Comparison of ENCODE assay signal across 8 cellular contexts in genomic region chr10:119542357-119542989, GRCh38. TPM values are rescaled to one million over a fixed set of nuclear protein-coding genes. Genes with fewer than 3 reads are reported as not detected.
DNase-seq lines count a peak whose midpoint lies in the region; ATAC-seq, FAIRE-seq and TF ChIP-seq lines count a peak whose summit lies in the region.

Gene RGS10, minus strand, starts transcription at chr10:119542719. Its CDS starts 81 bp downstream, at chr10:119542638.

- peaks cover 37 to 50% (median 47%) of the 10 kb centered on the region in 3 donors for H3K4me1 Mint-ChIP-seq in T-cell

- peak within 1 kb of the TSS; percentile 83 to 92 (median 89) for H3K4me3 Mint-ChIP-seq in T-cell

- TF ChIP-seq POLR2A in gastrocnemius medialis (IDR thresholded peaks at IDR 0.05), result peak; percentile 69 to 77

- H3K4me1 ChIP-seq in hepatocyte (ENCODE audit: insufficient read depth) (peaks cover 18% of the 10 kb centered on the region), gastrocnemius medialis (peaks cover 0 to 7% of the 10 kb centered on the region in 2 donors)

- H3K27me3 ChIP-seq in hepatocyte, result peaks cover 52% of the 10 kb centered on the region
- H3K27me3 ChIP-seq in gastrocnemius medialis, result peaks cover 0 to 15% (median 10%) of the 10 kb centered on the region in 3 donors

- H3K9me2 ChIP-seq in hepatocyte (replicated peaks; ENCODE audit: insufficient read depth), result no peaks in the 10 kb centered on the region

- CTCF ChIA-PET in T-cell (lab: Charles Lee), result interaction anchor here (0.6 to 2.5 kb wide), 11 partner anchors 12 to 343 kb away, joined by 3 to 12 read pairs (median 4); no protein-coding TSS in a partner anchor

- H3K27me3 Mint-ChIP-seq in T-cell, result peaks cover 0 to 3% of the 10 kb centered on the region in 2 donors

- POLR2A ChIA-PET in T-cell (lab: Charles Lee), result interaction anchor here (0.5 to 1.0 kb wide), 2 partner anchors 53 to 96 kb away, joined by 3 to 5 read pairs; no protein-coding TSS in a partner anchor

- 0 to 1% (median 1%) methylated on average over 20 to 75 of the region's 77 CpGs for WGBS in adipose tissue, 3 donors
- WGBS in hepatocyte (ENCODE audit: low lambda C conversion rate, missing lambda C conversion rate), result 0% methylated on average over 13 of the region's 77 CpGs

- no peak for FAIRE-seq in HTR-8/SVneo (lab: Jason Lieb, UNC)

- in situ Hi-C loops in Caki2 (cut with HindIII; ENCODE audit: low pct_unique_long_range_greater_than_20kb, low sequenced_read_pairs) (no loop called here), gastrocnemius medialis (cut with MboI; ENCODE audit: low sequenced_read_pairs in 4 of 4) (no loop called here)

- no peaks in the 10 kb centered on the region for H3K9me3 ChIP-seq in hepatocyte (ENCODE audit: low read depth)
- no peaks in the 10 kb centered on the region for H3K9me3 ChIP-seq in gastrocnemius medialis

- H3K36me3 Mint-ChIP-seq in T-cell, result no peaks in the 10 kb centered on the region

- H3K4me3 ChIP-seq in hepatocyte (peak within 1 kb of the TSS; percentile 67), gastrocnemius medialis (peak within 1 kb of the TSS; percentile 57 to 65 (median 62))

- peak within 1 kb of the TSS; percentile 96 to 98 for H3K27ac Mint-ChIP-seq in T-cell

- H3K9me3 Mint-ChIP-seq in T-cell, result no peaks in the 10 kb centered on the region

- TF ChIP-seq CTCF in hepatocyte (IDR thresholded peaks at IDR 0.05; ENCODE audit: poor library complexity) (no peak), gastrocnemius medialis (IDR thresholded peaks at IDR 0.05 in 4 of 5, conservative IDR thresholded peaks at IDR 0.05 in 1 of 5) (no peak)

- H3K36me3 ChIP-seq in hepatocyte (replicated peaks; ENCODE audit: insufficient read depth, low read depth) (no peaks in the 10 kb centered on the region), gastrocnemius medialis (no peaks in the 10 kb centered on the region)

- ATAC-seq in GM21367 (IDR thresholded peaks at IDR 0.05; ENCODE audit: unreplicated experiment), result peak; percentile 73
- ATAC-seq in T-cell (replicated peaks in 1 of 4), result peak; percentile 81 to 85 (median 82)
- peak; percentile 64 to 83 for ATAC-seq in gastrocnemius medialis

- DNase-seq in Caki2 (ENCODE audit: low read depth), result peak; percentile 79
- DNase-seq in HTR-8/SVneo (ENCODE audit: insufficient read length, low spot score), result peak; percentile 54
- DNase-seq in T-cell, result peak; percentile 53 to 89 (median 72)
- DNase-seq in hepatocyte (ENCODE audit: low spot score), result peak; percentile 59
- DNase-seq in gastrocnemius medialis, result peak; percentile 44 to 57
- DNase-seq in NCI-H1092 (lab: John Stamatoyannopoulos, UW), result no peak

- no peaks in the 10 kb centered on the region for H3K79me2 ChIP-seq in hepatocyte

- H2AFZ ChIP-seq in hepatocyte, result peak within 1 kb of the TSS; percentile 85

- H3K4me2 ChIP-seq in hepatocyte, result peak within 1 kb of the TSS; percentile 100

- H4K20me1 ChIP-seq in hepatocyte (ENCODE audit: insufficient read depth, poor library complexity, severe bottlenecking), result no peaks in the 10 kb centered on the region

- intact Hi-C loops in gastrocnemius medialis (cut with DNase I; ENCODE audit: low total_unique reads), result no loop called here

- no peak within 1 kb of the TSS for H3K27ac ChIP-seq in adipose tissue (ENCODE audit: low read depth, low read length)
- H3K27ac ChIP-seq in hepatocyte, result no peak within 1 kb of the TSS
- H3K27ac ChIP-seq in gastrocnemius medialis, result peak within 1 kb of the TSS; percentile 34 to 75 (median 44)

RNA-seq across cellular contexts. Expression of gene RGS10, which starts in this region (rescaled TPM):
- total RNA-seq in Caki2 (2014; rRNA removed; shearing (Covaris generic); ENCODE audit: low replicate concordance), result 18.1 and 45.8 TPM in 2 replicates
- total RNA-seq in T-cell, result 100 to 1,000 TPM in 4 of 5 donors, 10 to 100 TPM in 1; 77.1 to 163 (median 155) TPM
- 10 to 100 TPM in 2 of 3 donors, 1 to 10 TPM in 1; 3.7 to 34.5 (median 11.7) TPM for polyA plus RNA-seq in adipose tissue
- 2.2 and 5.4 TPM in 2 replicates for total RNA-seq in hepatocyte
- 8.4 and 14.4 TPM in 2 replicates for polyA plus RNA-seq in hepatocyte
- 10 to 100 TPM in 2 of 4 donors, 1 to 10 TPM in 2; 3.0 to 64.2 (median 12.0) TPM for total RNA-seq in gastrocnemius medialis

Comparison
In these comparisons a context has a peak if more than half of its experiments do, and no peak if none do; other contexts are left out.
1. H3K27ac ChIP-seq: peak in gastrocnemius medialis (4 of 4); none in adipose tissue (single experiment) and hepatocyte (single experiment).
2. Peak in every context shown above with its lines, with median percentiles within 50 percentile points of each other: ATAC-seq.